Comparison of ENCODE assay signal across 14 cellular contexts in the genomic region with DNA sequence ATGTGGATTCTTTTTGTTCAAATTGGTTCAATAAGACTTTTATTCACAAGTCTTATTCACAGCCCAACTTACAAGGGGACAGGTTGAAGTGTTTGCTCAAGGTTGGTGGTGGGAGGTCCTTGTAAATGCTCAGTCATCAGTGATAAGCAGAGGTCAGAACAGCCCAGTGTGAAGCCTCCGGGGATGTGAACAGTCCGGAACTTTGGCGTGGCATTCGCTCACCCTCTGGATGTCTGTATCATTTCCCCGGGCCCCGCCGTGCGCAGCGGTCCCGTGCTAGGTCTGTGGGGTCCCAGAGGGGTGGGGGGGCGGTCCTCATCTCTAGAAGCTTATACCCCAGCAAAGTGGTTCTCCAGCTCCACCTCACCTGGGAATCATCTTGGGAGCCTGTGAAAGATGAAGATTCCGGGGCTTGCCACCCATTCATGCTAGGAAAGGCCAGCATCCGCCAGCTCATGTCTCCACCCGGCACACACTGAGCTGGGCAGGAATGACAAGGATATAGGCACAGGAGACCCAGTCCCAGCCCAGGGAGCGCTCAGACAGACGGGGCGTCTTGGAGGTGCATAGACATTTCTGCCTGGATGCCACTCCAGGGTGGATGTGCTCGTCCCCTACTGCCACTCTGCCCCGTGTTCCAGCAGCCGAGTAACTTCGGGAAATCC.
DNase-seq lines count a peak whose midpoint lies in the region; ATAC-seq, FAIRE-seq and TF ChIP-seq lines count a peak whose summit lies in the region.
"Had no signal": no experiment of that assay in that cellular context is flagged by ENCODE, and none has a peak within 500 bp of the region (broad histone marks: within the 10 kb centered on the region; RNA-seq: fewer than 3 reads in every experiment).

No MANE protein-coding gene starts in this region.

- H3K27ac ChIP-seq in HEK293 (ENCODE audit: extremely low read depth, low read depth, low read length): no peak overlapping the region
- no peak overlapping the region for H3K27ac ChIP-seq in astrocyte (ENCODE audit: low read depth, low read length)
- H3K27ac ChIP-seq in smooth muscle cell (ENCODE audit: low read depth): no peak overlapping the region
- H3K27ac ChIP-seq: cardiac muscle cell had no signal

- peaks cover 16% of the 10 kb centered on the region for H3K9me3 Mint-ChIP-seq in astrocyte (ENCODE audit: unreplicated experiment)
- H3K9me3 Mint-ChIP-seq: stimulated activated naive CD8-positive, alpha-beta T cell treated with anti-CD3 and anti-CD28 coated beads, Interleukin-15, Interleukin-2, amounts not matched to agents 100 ng/mL and 50 ng/mL, for 24 hours had no signal

- H4K20me1 ChIP-seq in astrocyte (ENCODE audit: insufficient read depth, low read length) (peaks cover 14% of the 10 kb centered on the region), smooth muscle cell (ENCODE audit: low read depth) (peaks cover 25% of the 10 kb centered on the region)

- CTCF ChIA-PET in HEK293 (lab: Yijun Ruan, JAX): no interaction called here

- no peak overlapping the region for H3K27ac Mint-ChIP-seq in astrocyte (ENCODE audit: unreplicated experiment)

- no peak for FAIRE-seq in astrocyte (lab: Jason Lieb, UNC)
- FAIRE-seq: keratinocyte had no signal

- peak overlapping the region; percentile 98 for H3K4me2 ChIP-seq in astrocyte (ENCODE audit: low read length)
- H3K4me2 ChIP-seq in smooth muscle cell: peak overlapping the region; percentile 90

- H3K4me1 ChIP-seq in HEK293 (ENCODE audit: control insufficient read depth, insufficient read depth, low read length) (no peaks in the 10 kb centered on the region), astrocyte (ENCODE audit: insufficient read depth, low read length) (peaks cover 23% of the 10 kb centered on the region), smooth muscle cell (ENCODE audit: low read depth) (peaks cover 12% of the 10 kb centered on the region)

- TF ChIP-seq CTCF in HEK293 (tag by site-specific recombination; IDR thresholded peaks at IDR 0.05) (no peak), astrocyte (IDR thresholded peaks at IDR 0.05; ENCODE audit: insufficient read depth, low read depth, low read length) (no peak), smooth muscle cell (IDR thresholded peaks at IDR 0.05; ENCODE audit: borderline replicate concordance, insufficient read depth, poor library complexity, severe bottlenecking) (no peak)

- H2AFZ ChIP-seq in astrocyte (ENCODE audit: low read depth, low read length) (no peak overlapping the region), smooth muscle cell (ENCODE audit: low read depth) (no peak overlapping the region)

- POLR2A ChIA-PET in HEK293 (lab: Yijun Ruan, JAX): no interaction called here

- no peaks in the 10 kb centered on the region for H3F3A ChIP-seq in smooth muscle cell (ENCODE audit: low read depth)

- 92% methylated on average over 15 of the region's 21 CpGs for WGBS in smooth muscle cell (ENCODE audit: low lambda C conversion rate)

- H3K9ac ChIP-seq in astrocyte (ENCODE audit: low read length): peak overlapping the region; percentile 70
- no peak overlapping the region for H3K9ac ChIP-seq in smooth muscle cell (ENCODE audit: low read depth)

- no peaks in the 10 kb centered on the region for H3K36me3 ChIP-seq in HEK293 (ENCODE audit: control insufficient read depth in 2 of 2, insufficient read depth in 1 of 2, low read length in 2 of 2)
- H3K36me3 ChIP-seq in astrocyte (ENCODE audit: insufficient read depth, low read length): no peaks in the 10 kb centered on the region
- no peaks in the 10 kb centered on the region for H3K36me3 ChIP-seq in smooth muscle cell (ENCODE audit: low read depth)
- no peaks in the 10 kb centered on the region for H3K36me3 ChIP-seq in MG63
- H3K36me3 ChIP-seq: cardiac muscle cell had no signal

- H3K36me3 Mint-ChIP-seq in astrocyte (ENCODE audit: low read depth, unreplicated experiment): peaks cover 10% of the 10 kb centered on the region

- H3K27me3 ChIP-seq in astrocyte (ENCODE audit: insufficient read depth, low read length): no peaks in the 10 kb centered on the region
- no peaks in the 10 kb centered on the region for H3K27me3 ChIP-seq in smooth muscle cell (ENCODE audit: low read depth)
- H3K27me3 ChIP-seq in MG63: no peaks in the 10 kb centered on the region
- H3K27me3 ChIP-seq: cardiac muscle cell had no signal

- DNase-seq in astrocyte (ENCODE audit: low read depth) (no peak), left lobe of liver (ENCODE audit: low spot score) (peak; percentile 39), smooth muscle cell (lab: John Stamatoyannopoulos, UW; ENCODE audit: unreplicated experiment) (no peak), MG63 (no peak), NCI-H187 treated with DMSO at 0.1 percent for 48 hours (lab: John Stamatoyannopoulos, UW) (no peak), DMS 273 (lab: John Stamatoyannopoulos, UW; ENCODE audit: unreplicated experiment) (no peak)
- DNase-seq: NCI-H1092; SHP77 treated with DMSO at 0.1 percent for 48 hours; stimulated activated CD4-positive, alpha-beta T cell treated with anti-CD3 and anti-CD28 coated beads, Interleukin-4, amount 100 ng/mL, for 1 hour had no signal

- H3K4me3 Mint-ChIP-seq in astrocyte (ENCODE audit: unreplicated experiment): no peak overlapping the region

- ATAC-seq in left lobe of liver (no peak), HG03108 (IDR thresholded peaks at IDR 0.05; ENCODE audit: unreplicated experiment) (no peak)

- H3K4me3 ChIP-seq in HEK293 (ENCODE audit: low read depth, low read length) (no peak overlapping the region), astrocyte (ENCODE audit: insufficient read depth, low read depth, low read length) (peak overlapping the region; percentile 54), smooth muscle cell (no peak overlapping the region), MG63 (no peak overlapping the region)

- H3K4me1 Mint-ChIP-seq in astrocyte (ENCODE audit: low read depth, unreplicated experiment): peaks cover 34% of the 10 kb centered on the region

- no peaks in the 10 kb centered on the region for H3K27me3 Mint-ChIP-seq in astrocyte (ENCODE audit: low read depth, unreplicated experiment)
- H3K27me3 Mint-ChIP-seq: stimulated activated naive CD8-positive, alpha-beta T cell treated with anti-CD3 and anti-CD28 coated beads, Interleukin-15, Interleukin-2, amounts not matched to agents 100 ng/mL and 50 ng/mL, for 24 hours had no signal

- H3K9me3 ChIP-seq in HEK293 (ENCODE audit: control insufficient read depth, insufficient read depth, low read depth, low read length) (no peaks in the 10 kb centered on the region), astrocyte (ENCODE audit: insufficient read depth, low read depth, low read length) (peaks cover 4% of the 10 kb centered on the region), smooth muscle cell (replicated peaks; ENCODE audit: low read depth) (no peaks in the 10 kb centered on the region), MG63 (peaks cover 8% of the 10 kb centered on the region; the same call in 1 of the 2 replicates)

- H3K79me2 ChIP-seq in astrocyte (ENCODE audit: insufficient read depth, low read length) (peaks cover 4% of the 10 kb centered on the region), smooth muscle cell (ENCODE audit: low read depth) (no peaks in the 10 kb centered on the region)

TF ChIP-seq in HEK293, 187 proteins besides CTCF, POLR2A, EP300 and RAD21:
- TF ChIP-seq, protein P1, sequence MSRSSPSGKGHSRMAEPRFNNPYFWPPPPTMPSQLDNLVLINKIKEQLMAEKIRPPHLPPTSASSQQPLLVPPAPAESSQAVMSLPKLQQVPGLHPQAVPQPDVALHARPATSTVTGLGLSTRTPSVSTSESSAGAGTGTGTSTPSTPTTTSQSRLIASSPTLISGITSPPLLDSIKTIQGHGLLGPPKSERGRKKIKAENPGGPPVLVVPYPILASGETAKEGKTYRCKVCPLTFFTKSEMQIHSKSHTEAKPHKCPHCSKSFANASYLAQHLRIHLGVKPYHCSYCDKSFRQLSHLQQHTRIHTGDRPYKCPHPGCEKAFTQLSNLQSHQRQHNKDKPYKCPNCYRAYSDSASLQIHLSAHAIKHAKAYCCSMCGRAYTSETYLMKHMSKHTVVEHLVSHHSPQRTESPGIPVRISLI (tag by site-specific recombination; IDR thresholded peaks at IDR 0.05): no peak
- TF ChIP-seq ZNF341 (tag by site-specific recombination; IDR thresholded peaks at IDR 0.05; ENCODE audit: low read depth) (0 out of 2 replicates have a peak, but pooled peaks have one; percentile 24), ZNF624 (tag by site-specific recombination; IDR thresholded peaks at IDR 0.05) (no peak)
- TF ChIP-seq, protein P2, sequence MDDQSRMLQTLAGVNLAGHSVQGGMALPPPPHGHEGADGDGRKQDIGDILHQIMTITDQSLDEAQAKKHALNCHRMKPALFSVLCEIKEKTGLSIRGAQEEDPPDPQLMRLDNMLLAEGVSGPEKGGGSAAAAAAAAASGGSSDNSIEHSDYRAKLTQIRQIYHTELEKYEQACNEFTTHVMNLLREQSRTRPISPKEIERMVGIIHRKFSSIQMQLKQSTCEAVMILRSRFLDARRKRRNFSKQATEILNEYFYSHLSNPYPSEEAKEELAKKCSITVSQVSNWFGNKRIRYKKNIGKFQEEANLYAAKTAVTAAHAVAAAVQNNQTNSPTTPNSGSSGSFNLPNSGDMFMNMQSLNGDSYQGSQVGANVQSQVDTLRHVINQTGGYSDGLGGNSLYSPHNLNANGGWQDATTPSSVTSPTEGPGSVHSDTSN (CRISPR knock-in tag; IDR thresholded peaks at IDR 0.05): no peak
